ENCODE assay signal across 26 cellular contexts in genomic region chr5:36552626-36553393, GRCh38. TPM values are rescaled to one million over a fixed set of nuclear protein-coding genes. Genes with fewer than 3 reads are reported as not detected.
DNase-seq lines count a peak whose midpoint lies in the region; FAIRE-seq and TF ChIP-seq lines count a peak whose summit lies in the region.
"Had no signal": no experiment of that assay in that cellular context is flagged by ENCODE, and none has a peak within 500 bp of the region (broad histone marks: within the 10 kb centered on the region; RNA-seq: fewer than 3 reads in every experiment).

No MANE protein-coding gene starts in this region.

- no peak overlapping the region for H4K91ac ChIP-seq in H1 (replicated peaks; ENCODE audit: insufficient read length, low read length)

- H3K4me1 Mint-ChIP-seq in chondrocyte (ENCODE audit: low read depth) = peaks cover 8% of the 10 kb centered on the region
- H3K4me1 Mint-ChIP-seq: activated naive CD4-positive, alpha-beta T cell treated with anti-CD3 and anti-CD28 coated beads, Interleukin-2, amount 50 U/mL, for 24 hours; natural killer cell had no signal

- H2BK120ac ChIP-seq in H1 (replicated peaks; ENCODE audit: low read depth, low read length) = no peak overlapping the region

- H3K56ac ChIP-seq in H1 (replicated peaks; ENCODE audit: insufficient read length, low read depth, low read length) = no peak overlapping the region

- 88% methylated on average over 8 of the region's 8 CpGs; no CpG with 5 or more reads in 1 of the 2 experiments for WGBS in H1 (ENCODE audit: extremely low coverage in 1 of 2, insufficient coverage in 1 of 2, insufficient read length in 1 of 2, insufficient replicate concordance in 2 of 2, low coverage in 1 of 2, low lambda C conversion rate in 2 of 2, missing lambda C conversion rate in 1 of 2), 2 experiments

- H3K79me2 ChIP-seq in H1 (ENCODE audit: control insufficient read depth in 1 of 2, insufficient read depth in 2 of 2, low read length in 2 of 2) = no peaks in the 10 kb centered on the region

- H3K27me3 Mint-ChIP-seq in chondrocyte (ENCODE audit: low read depth) = no peaks in the 10 kb centered on the region

- H4K8ac ChIP-seq in H1 (ENCODE audit: extremely low read depth, insufficient read depth, low read length) = no peak overlapping the region

- no peak for TF ChIP-seq RAD21 in H1 (IDR thresholded peaks at IDR 0.05 in 1 of 2, conservative IDR thresholded peaks at IDR 0.05 in 1 of 2; ENCODE audit: low read depth in 2 of 2, low read length in 2 of 2)

- H3K4me1 ChIP-seq in H1 (replicated peaks in 1 of 4; ENCODE audit: control insufficient read depth in 3 of 4, insufficient read depth in 4 of 4, low read length in 3 of 4) = no peaks in the 10 kb centered on the region
- H3K4me1 ChIP-seq: body of pancreas had no signal

- no peak for TF ChIP-seq POLR2A in H1 (IDR thresholded peaks at IDR 0.05; ENCODE audit: control extremely low read depth in 1 of 2, low read depth in 2 of 2, low read length in 2 of 2)

- no peak overlapping the region for H2BK12ac ChIP-seq in H1 (ENCODE audit: low read depth, low read length)

- no peak overlapping the region for H2BK20ac ChIP-seq in H1 (ENCODE audit: low read length)

- peaks cover 2% of the 10 kb centered on the region for H3K36me3 Mint-ChIP-seq in chondrocyte (ENCODE audit: low read depth)
- H3K36me3 Mint-ChIP-seq: activated naive CD4-positive, alpha-beta T cell treated with anti-CD3 and anti-CD28 coated beads, Interleukin-2, amount 50 U/mL, for 24 hours; CD8-positive, alpha-beta T cell; natural killer cell had no signal

- no peaks in the 10 kb centered on the region for H3K23me2 ChIP-seq in H1 (ENCODE audit: low read depth, low read length)

- DNase-seq in ELR (ENCODE audit: low read depth) (peak; percentile 28), M059J (ENCODE audit: low read depth) (peak; percentile 95), H1 (ENCODE audit: low read depth in 1 of 2, low spot score in 2 of 2) (no peak), kidney epithelial cell (ENCODE audit: low read depth) (peak; percentile 16), NCI-H82 treated with DMSO at 0.1 percent for 48 hours (lab: John Stamatoyannopoulos, UW; ENCODE audit: unreplicated experiment) (no peak), chondrocyte (ENCODE audit: low spot score) (no peak), NCI-H2107 treated with DMSO at 0.1 percent for 48 hours (lab: John Stamatoyannopoulos, UW; ENCODE audit: unreplicated experiment) (no peak)
- no peak for DNase-seq in activated CD4-positive, alpha-beta T cell treated with anti-CD3 and anti-CD28 coated beads for 48 hours
- DNase-seq: activated CD4-positive, alpha-beta T cell treated with anti-CD3 and anti-CD28 coated beads, Interleukin-2, amount 50 U/mL, for 4 hours; body of pancreas; CD8-positive, alpha-beta T cell; DND-41; erythroblast; H7; natural killer cell; NCI-H1048; NCI-H2081 treated with DMSO at 0.1 percent for 48 hours; NCI-H69; posterior cingulate gyrus; stimulated activated CD4-positive, alpha-beta T cell treated with anti-CD3 and anti-CD28 coated beads, Interleukin-4, amount 100 ng/mL, for 4 hours had no signal

- no peak overlapping the region for H3K18ac ChIP-seq in H1 (ENCODE audit: extremely low read depth, low read length)

- H3K9me3 ChIP-seq in H1 (ENCODE audit: insufficient read depth in 2 of 2, low read depth in 1 of 2, low read length in 1 of 2) = 0 out of 4 replicates have a peak, but pooled peaks cover 0 to 3% of the 10 kb centered on the region in 2 experiments
- H3K9me3 ChIP-seq: body of pancreas had no signal

- no peak overlapping the region; the same call in 1 of the 2 replicates for H3K27ac ChIP-seq in H1 (ENCODE audit: low read depth, low read length)
- H3K27ac ChIP-seq: body of pancreas, PC-9 had no signal

- no peak overlapping the region for H3K23ac ChIP-seq in H1 (ENCODE audit: insufficient read length)

- no peak overlapping the region for H3K4me3 Mint-ChIP-seq in chondrocyte (ENCODE audit: unreplicated experiment)
- H3K4me3 Mint-ChIP-seq: activated naive CD4-positive, alpha-beta T cell treated with anti-CD3 and anti-CD28 coated beads, Interleukin-2, amount 50 U/mL, for 24 hours; CD8-positive, alpha-beta T cell; natural killer cell had no signal

- H3K27ac Mint-ChIP-seq in chondrocyte (ENCODE audit: unreplicated experiment) = no peak overlapping the region
- H3K27ac Mint-ChIP-seq: activated naive CD4-positive, alpha-beta T cell treated with anti-CD3 and anti-CD28 coated beads, Interleukin-2, amount 50 U/mL, for 24 hours; CD8-positive, alpha-beta T cell; natural killer cell had no signal

- no peak for TF ChIP-seq EP300 in H1 (IDR thresholded peaks at IDR 0.05; ENCODE audit: borderline replicate concordance in 1 of 2, low read depth in 2 of 2, low read length in 2 of 2)

- H3K27me3 ChIP-seq in H1 (replicated peaks in 1 of 4; ENCODE audit: control insufficient read depth in 3 of 4, extremely low read depth in 1 of 4, insufficient read depth in 3 of 4, low read length in 3 of 4) (no peaks in the 10 kb centered on the region), kidney epithelial cell (ENCODE audit: control insufficient read depth, insufficient read depth, low read length) (no peaks in the 10 kb centered on the region)
- H3K27me3 ChIP-seq: body of pancreas had no signal

- H2BK5ac ChIP-seq in H1 (ENCODE audit: low read depth, low read length) = no peak overlapping the region

- H3K79me1 ChIP-seq in H1 (ENCODE audit: low read depth, low read length) = no peaks in the 10 kb centered on the region

- H2AFZ ChIP-seq in H1 (ENCODE audit: low read length) = no peak overlapping the region
- H2AFZ ChIP-seq: PC-9 had no signal

- H3K4ac ChIP-seq in H1 (replicated peaks; ENCODE audit: insufficient read length, low read depth, low read length) = no peak overlapping the region

- CTCF ChIA-PET in H1 (lab: Charles Lee; ENCODE audit: partially characterized antibody) = interaction anchor here (0.6 to 1.1 kb wide), 4 partner anchors 15 to 628 kb away, joined by 3 read pairs; no protein-coding TSS in a partner anchor

- POLR2A ChIA-PET in H1 (lab: Charles Lee; ENCODE audit: partially characterized antibody) = no interaction called here

- H3K36me3 ChIP-seq in H1 (ENCODE audit: control insufficient read depth in 2 of 4, insufficient read depth in 4 of 4, low read length in 3 of 4) = no peaks in the 10 kb centered on the region
- no peaks in the 10 kb centered on the region for H3K36me3 ChIP-seq in kidney epithelial cell (ENCODE audit: control insufficient read depth, insufficient read depth, low read length)

- H3K4me3 ChIP-seq in H1 (ENCODE audit: extremely low read depth in 1 of 4, insufficient read depth in 2 of 4, low read depth in 3 of 4, low read length in 4 of 4) (no peak overlapping the region), kidney epithelial cell (ENCODE audit: low read depth, low read length) (no peak overlapping the region)
- H3K4me3 ChIP-seq: body of pancreas, K562, PC-9, smooth muscle cell had no signal

- H3K9me3 Mint-ChIP-seq in chondrocyte (ENCODE audit: low read depth) = peaks cover 17% of the 10 kb centered on the region
- H3K9me3 Mint-ChIP-seq: activated naive CD4-positive, alpha-beta T cell treated with anti-CD3 and anti-CD28 coated beads, Interleukin-2, amount 50 U/mL, for 24 hours had no signal

- no peak overlapping the region for H3K14ac ChIP-seq in H1 (ENCODE audit: insufficient read length)

- H2BK15ac ChIP-seq in H1 (ENCODE audit: low read length) = no peak overlapping the region

- TF ChIP-seq CTCF in H1 (IDR thresholded peaks at IDR 0.05; ENCODE audit: control extremely low read depth in 1 of 3, insufficient read depth in 1 of 3, low read depth in 1 of 3, low read length in 3 of 3) (no peak), kidney epithelial cell (IDR thresholded peaks at IDR 0.05; ENCODE audit: insufficient read depth, low read length, poor library complexity, severe bottlenecking) (no peak), chondrocyte (IDR thresholded peaks at IDR 0.05) (no peak)

- H4K20me1 ChIP-seq in H1 (replicated peaks in 1 of 2; ENCODE audit: control insufficient read depth in 1 of 2, insufficient read depth in 2 of 2, low read length in 2 of 2) = no peaks in the 10 kb centered on the region

- no peak overlapping the region for H2AK5ac ChIP-seq in H1 (ENCODE audit: low read depth, low read length)

- FAIRE-seq in H1 (lab: Jason Lieb, UNC) = no peak
- FAIRE-seq: GM18507, K562 had no signal

- H4K5ac ChIP-seq in H1 (ENCODE audit: insufficient read length, low read depth, low read length) = no peak overlapping the region

- no peak overlapping the region for H3K4me2 ChIP-seq in H1 (ENCODE audit: insufficient read depth in 1 of 2, low read depth in 2 of 2, low read length in 2 of 2)
- H3K4me2 ChIP-seq: PC-9, smooth muscle cell had no signal

- H3K9ac ChIP-seq in H1 (replicated peaks in 1 of 4; ENCODE audit: extremely low read depth in 1 of 4, low read depth in 3 of 4, low read length in 3 of 4) = no peak overlapping the region

TF ChIP-seq in H1, 55 proteins besides CTCF, POLR2A, EP300 and RAD21 (continues in another document):
- no peak for TF ChIP-seq CEBPB (IDR thresholded peaks at IDR 0.05; ENCODE audit: low read depth, low read length)

RNA-seq across cellular contexts. Expression of gene SLC1A3, which starts 53.6 kb away (rescaled TPM):
- 17.0 and 27.2 TPM in 2 replicates for total RNA-seq in M059J (2014; rRNA removed; shearing (Covaris generic))
- total RNA-seq in H1 (2021; fragmentation: NEBNext Ultra II Directional; extraction: Animal tissue kit (Norgen Biotek cat#: 25700)) = 30.6 and 35.3 TPM in 2 replicates
- 16.8 and 26.7 TPM in 2 replicates for polyA plus RNA-seq in H1 (2011; rRNA removed)
- 19.4 TPM for polyA plus RNA-seq in H1 (2011; cell fraction: cytosol; rRNA removed)
- polyA plus RNA-seq in H1 (2011; cell fraction: nucleus; rRNA removed) = 48.8 TPM
- 17.9 to 33.3 TPM (median 27.4 TPM) in 4 replicates for polyA plus RNA-seq in H1 (2012, experiment 1 of 2)
- 2.4 TPM for polyA plus RNA-seq in H1 (2012, experiment 2 of 2)
- 19.4 TPM for polyA plus RNA-seq in H1 (2013, experiment 1 of 2)
- polyA plus RNA-seq in H1 (2013, experiment 2 of 2) = 18.4 TPM
- polyA minus RNA-seq in H1 (2011; rRNA and poly(A)+ RNA removed) = 65.9 and 87.3 TPM in 2 replicates
- polyA minus RNA-seq in H1 (2011; cell fraction: cytosol; rRNA and poly(A)+ RNA removed) = 28.1 TPM
- polyA minus RNA-seq in H1 (2011; cell fraction: nucleus; rRNA and poly(A)+ RNA removed) = 127 TPM
- total RNA-seq in kidney epithelial cell (0.25 and 4.3 TPM in 2 replicates), chondrocyte (1.3 to 5.1 TPM (median 1.8 TPM) in 3 replicates)
- total RNA-seq: CD8-positive, alpha-beta T cell; lung microvascular endothelial cell had no signal
- polyA plus RNA-seq: K562 had no signal

Comparison
In these comparisons a context has a peak if more than half of its experiments do, and no peak if none do; other contexts are left out.
1. DNase-seq: peak in ELR (single experiment), M059J (single experiment) and kidney epithelial cell (single experiment); none in H1 (0 of 2), NCI-H82 treated with DMSO at 0.1 percent for 48 hours (single experiment), chondrocyte (single experiment), activated CD4-positive, alpha-beta T cell treated with anti-CD3 and anti-CD28 coated beads for 48 hours (single experiment) and NCI-H2107 treated with DMSO at 0.1 percent for 48 hours (single experiment).